In the genomic region with DNA sequence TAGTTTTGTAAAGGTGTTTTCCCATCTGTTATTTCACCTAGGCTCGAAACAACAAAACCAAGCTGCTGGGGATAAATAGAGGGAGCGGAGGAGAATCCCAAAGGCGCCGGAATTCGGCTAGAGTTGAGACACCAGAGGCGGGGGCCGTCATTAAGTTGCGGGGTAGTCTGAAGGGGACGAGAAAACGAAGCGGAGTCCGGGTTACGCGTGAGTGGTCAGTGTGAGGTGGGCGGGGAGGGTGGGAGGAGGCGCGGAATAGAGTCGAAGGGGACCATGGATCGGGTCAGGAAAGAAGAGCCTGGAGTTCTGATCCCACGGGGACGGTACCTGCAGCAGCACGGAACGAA, we compare ENCODE assay signal across 6 cellular contexts. TPM values are rescaled to one million over a fixed set of nuclear protein-coding genes. Genes with fewer than 3 reads are reported as not detected.
A peak's percentile ranks its signal among the peaks of the same experiment; 100 is the strongest.
DNase-seq lines count a peak whose midpoint lies in the region; ATAC-seq and TF ChIP-seq lines count a peak whose summit lies in the region.

No MANE protein-coding gene starts in this region.

- no peak for TF ChIP-seq CTCF in CD14-positive monocyte (IDR thresholded peaks at IDR 0.05)
- TF ChIP-seq CTCF in HL-60 (IDR thresholded peaks at IDR 0.05; ENCODE audit: insufficient read depth, low read length): no peak
- no peak for TF ChIP-seq CTCF in epithelial cell of esophagus (IDR thresholded peaks at IDR 0.05; ENCODE audit: insufficient read depth, low read depth, low read length, missing control alignments)
- TF ChIP-seq CTCF in spleen (IDR thresholded peaks at IDR 0.05 in 8 of 11, conservative IDR thresholded peaks at IDR 0.05 in 3 of 11): no peak

- H3K27ac Mint-ChIP-seq in CD14-positive monocyte: peak overlapping the region; percentile 95 to 98 (median 97)

- H3K4me3 ChIP-seq in HL-60 (replicated peaks; ENCODE audit: insufficient read depth, low read length) (peak overlapping the region; percentile 91), epithelial cell of esophagus (ENCODE audit: low read length) (peak overlapping the region; percentile 99), spleen (peak overlapping the region; percentile 72 to 88 (median 78))

- no peak for DNase-seq in CD14-positive monocyte (ENCODE audit: low spot score)
- no peak for DNase-seq in HL-60 (ENCODE audit: low read depth in 1 of 2, low spot score in 1 of 2)
- DNase-seq in epithelial cell of esophagus (ENCODE audit: low read depth): no peak
- no peak for DNase-seq in spleen
- no peak for DNase-seq in SKM-1 (lab: John Stamatoyannopoulos, UW; ENCODE audit: unreplicated experiment)

- peak overlapping the region; percentile 94 to 95 for H3K4me3 Mint-ChIP-seq in CD14-positive monocyte

- 0 to 1% (median 1%) methylated on average over 23 of the region's 23 CpGs for WGBS in spleen, 5 donors

- peaks cover 11 to 44% (median 31%) of the 10 kb centered on the region in 6 donors for H3K4me1 ChIP-seq in spleen

- H3K9me3 ChIP-seq in spleen: no peaks in the 10 kb centered on the region

- no peaks in the 10 kb centered on the region for H3K9me3 Mint-ChIP-seq in CD14-positive monocyte

- TF ChIP-seq POLR2A in spleen (IDR thresholded peaks at IDR 0.05): no peak

- H3K27ac ChIP-seq in HL-60 (replicated peaks): peak overlapping the region; percentile 86
- H3K27ac ChIP-seq in spleen: peak overlapping the region; percentile 86 to 97 (median 92)

- H3K27me3 ChIP-seq in HL-60 (ENCODE audit: insufficient read depth, poor library complexity, severe bottlenecking) (no peaks in the 10 kb centered on the region), spleen (replicated peaks in 1 of 7) (no peaks in the 10 kb centered on the region)

- no peak for ATAC-seq in GM18867 (IDR thresholded peaks at IDR 0.05; ENCODE audit: unreplicated experiment)

- H3K36me3 ChIP-seq in spleen: peaks cover 13 to 62% (median 48%) of the 10 kb centered on the region in 6 donors

- H3K27me3 Mint-ChIP-seq in CD14-positive monocyte (ENCODE audit: low read depth in 3 of 3): peaks cover 0 to 1% (median 0%) of the 10 kb centered on the region in 3 donors

- intact Hi-C loops in CD14-positive monocyte (cut with micrococcal nuclease) (loop anchor here (2.0 to 5.0 kb wide), 3 partner anchors 56 to 676 kb away; a partner anchor contains a TSS), spleen (cut with DNase I; ENCODE audit: low total_unique reads) (loop anchor here (10.0 kb wide), 1 partner anchor 54 kb away; a partner anchor contains a TSS)

- peaks cover 18% of the 10 kb centered on the region for H3K4me1 Mint-ChIP-seq in CD14-positive monocyte

- H3K36me3 Mint-ChIP-seq in CD14-positive monocyte: peaks cover 53 to 54% of the 10 kb centered on the region in 2 donors

RNA-seq across cellular contexts. Expression of a gene that starts 0.4 kb away (rescaled TPM):
- 10 to 100 TPM; 68.7 to 87.6 TPM for polyA plus RNA-seq in CD14-positive monocyte
- 100 to 1,000 TPM; 103 to 130 (median 117) TPM for total RNA-seq in spleen
- 10 to 100 TPM; 30.9 to 35.3 (median 32.0) TPM for polyA plus RNA-seq in spleen

RNA-seq across cellular contexts. Expression of a gene that starts 0.6 kb away (rescaled TPM):
- polyA plus RNA-seq in CD14-positive monocyte: 10 to 100 TPM; 15.2 to 15.4 TPM
- 10 to 100 TPM; 26.1 to 48.1 (median 32.0) TPM for total RNA-seq in spleen
- polyA plus RNA-seq in spleen: 10 to 100 TPM; 20.5 to 31.6 (median 23.3) TPM

RNA-seq across cellular contexts. Expression of a gene that starts 14.6 kb away (rescaled TPM):
- polyA plus RNA-seq in CD14-positive monocyte (10 to 100 TPM in 1 of 2 donors, 1 to 10 TPM in 1; 7.0 to 13.8 TPM), spleen (1 to 10 TPM; 2.6 to 7.3 (median 3.0) TPM)
- total RNA-seq in spleen: 10 to 100 TPM; 15.4 to 23.5 (median 18.5) TPM

RNA-seq across cellular contexts. Expression of a gene that starts 35.5 kb away (rescaled TPM):
- 10 to 100 TPM; 30.4 to 30.7 TPM for polyA plus RNA-seq in CD14-positive monocyte
- 10 to 100 TPM; 17.4 to 30.8 (median 21.1) TPM for total RNA-seq in spleen
- polyA plus RNA-seq in spleen: 10 to 100 TPM; 23.9 to 35.2 (median 30.4) TPM

RNA-seq across cellular contexts. Expression of a gene that starts 56.8 kb away (rescaled TPM):
- polyA plus RNA-seq in CD14-positive monocyte: 10 to 100 TPM; 16.5 to 18.7 TPM
- 10 to 100 TPM; 15.3 to 32.3 (median 21.0) TPM for total RNA-seq in spleen
- 10 to 100 TPM in 1 of 3 donors, 1 to 10 TPM in 2; 5.5 to 11.1 (median 6.5) TPM for polyA plus RNA-seq in spleen
